16 cellular contexts compared by ENCODE assay signal in genomic region chr5:140220698-140221064, GRCh38. TPM values are rescaled to one million over a fixed set of nuclear protein-coding genes. Genes with fewer than 3 reads are reported as not detected.
A peak's percentile ranks its signal among the peaks of the same experiment; 100 is the strongest.
DNase-seq lines count a peak whose midpoint lies in the region; FAIRE-seq and TF ChIP-seq lines count a peak whose summit lies in the region.
"Had no signal": no experiment of that assay in that cellular context is flagged by ENCODE, and none has a peak within 500 bp of the region (broad histone marks: within the 10 kb centered on the region; RNA-seq: fewer than 3 reads in every experiment).

No MANE protein-coding gene starts in this region.

- peaks cover 32% of the 10 kb centered on the region for H3K4me1 Mint-ChIP-seq in activated T-cell treated with anti-CD3 and anti-CD28 coated beads, Interleukin-2, amount 50 U/mL, for 24 hours (ENCODE audit: low read depth)

- no peak for DNase-seq in activated T-cell treated with anti-CD3 and anti-CD28 coated beads, Interleukin-2, amount 50 U/mL, for 24 hours
- no peak for DNase-seq in activated T-cell treated with anti-CD3 and anti-CD28 coated beads, Interleukin-2, amount 50 U/mL, for 1 hour
- DNase-seq in adipocyte (ENCODE audit: low read depth), result no peak
- DNase-seq in hepatocyte (ENCODE audit: low spot score), result no peak
- DNase-seq in stomach, result no peak
- no peak for DNase-seq in urothelium cell line (ENCODE audit: low spot score)
- no peak for DNase-seq in pons (ENCODE audit: low spot score)
- DNase-seq in GOT3 (lab: John Stamatoyannopoulos, UW), result no peak
- DNase-seq: activated CD8-positive, alpha-beta memory T cell treated with anti-CD3 and anti-CD28 coated beads for 24 hours; caudate nucleus; CD4-positive, alpha-beta memory T cell; GF-D8; NCI-H2081 treated with DMSO at 0.1 percent for 48 hours; stimulated activated CD4-positive, alpha-beta T cell treated with anti-CD3 and anti-CD28 coated beads, Interleukin-2, amount 100 ng/mL, for 24 hours; stimulated activated CD8-positive, alpha-beta memory T cell treated with anti-CD3 and anti-CD28 coated beads, Interleukin-4, amount 100 ng/mL, for 48 hours; upper lobe of right lung had no signal

- H3K27ac Mint-ChIP-seq in activated T-cell treated with anti-CD3 and anti-CD28 coated beads, Interleukin-2, amount 50 U/mL, for 24 hours, result peak overlapping the region; percentile 7
- H3K27ac Mint-ChIP-seq: CD4-positive, alpha-beta memory T cell had no signal

- no peaks in the 10 kb centered on the region for H4K20me1 ChIP-seq in hepatocyte (ENCODE audit: insufficient read depth, poor library complexity, severe bottlenecking)

- FAIRE-seq in urothelium cell line (lab: Jason Lieb, UNC), result no peak

- H3K27ac ChIP-seq in hepatocyte, result peak overlapping the region; percentile 85
- H3K27ac ChIP-seq in stomach, result peak overlapping the region; percentile 81 to 95 (median 85)

- H3K9me3 Mint-ChIP-seq in activated T-cell treated with anti-CD3 and anti-CD28 coated beads, Interleukin-2, amount 50 U/mL, for 24 hours, result no peaks in the 10 kb centered on the region
- H3K9me3 Mint-ChIP-seq: CD4-positive, alpha-beta memory T cell had no signal

- H3K27me3 Mint-ChIP-seq in activated T-cell treated with anti-CD3 and anti-CD28 coated beads, Interleukin-2, amount 50 U/mL, for 24 hours, result no peaks in the 10 kb centered on the region
- H3K27me3 Mint-ChIP-seq: CD4-positive, alpha-beta memory T cell had no signal

- no peak overlapping the region for H3K4me3 Mint-ChIP-seq in activated T-cell treated with anti-CD3 and anti-CD28 coated beads, Interleukin-2, amount 50 U/mL, for 24 hours
- H3K4me3 Mint-ChIP-seq: CD4-positive, alpha-beta memory T cell had no signal

- H3K4me1 ChIP-seq in adipocyte (ENCODE audit: control insufficient read depth, insufficient read depth, low read length) (peaks cover 56% of the 10 kb centered on the region), hepatocyte (ENCODE audit: insufficient read depth) (peaks cover 70% of the 10 kb centered on the region), stomach (peaks cover 81 to 100% (median 96%) of the 10 kb centered on the region in 4 donors)

- no peak for TF ChIP-seq POLR2A in stomach (IDR thresholded peaks at IDR 0.05)

- H3K4me3 ChIP-seq in adipocyte (ENCODE audit: low read length) (peak overlapping the region; percentile 57), hepatocyte (no peak overlapping the region), stomach (no peak overlapping the region)
- H3K4me3 ChIP-seq: upper lobe of right lung had no signal

- intact Hi-C loops in stomach (cut with DNase I; ENCODE audit: low total_unique reads), result no loop called here

- H3K36me3 Mint-ChIP-seq in activated T-cell treated with anti-CD3 and anti-CD28 coated beads, Interleukin-2, amount 50 U/mL, for 24 hours (ENCODE audit: low read depth), result no peaks in the 10 kb centered on the region

- no peaks in the 10 kb centered on the region for H3K9me2 ChIP-seq in hepatocyte (replicated peaks; ENCODE audit: insufficient read depth)

- peak overlapping the region; percentile 28 for H3K4me2 ChIP-seq in hepatocyte

- no peak overlapping the region for H3K9ac ChIP-seq in adipocyte (ENCODE audit: low read length)

- TF ChIP-seq CTCF in hepatocyte (IDR thresholded peaks at IDR 0.05; ENCODE audit: poor library complexity) (no peak), stomach (IDR thresholded peaks at IDR 0.05) (no peak)

- no peaks in the 10 kb centered on the region for H3K36me3 ChIP-seq in adipocyte (ENCODE audit: control insufficient read depth, insufficient read depth, low read length, severe bottlenecking)
- no peaks in the 10 kb centered on the region for H3K36me3 ChIP-seq in hepatocyte (replicated peaks; ENCODE audit: insufficient read depth, low read depth)
- peaks cover 0 to 3% (median 0%) of the 10 kb centered on the region in 4 donors for H3K36me3 ChIP-seq in stomach
- H3K36me3 ChIP-seq: upper lobe of right lung had no signal

- 54% methylated on average over 1 of the region's 1 CpG for WGBS in hepatocyte (ENCODE audit: low lambda C conversion rate, missing lambda C conversion rate)
- 17 to 47% (median 36%) methylated on average over 1 of the region's 1 CpG for WGBS in stomach, 5 donors

- H3K9me3 ChIP-seq in adipocyte (ENCODE audit: control insufficient read depth, low read length) (no peaks in the 10 kb centered on the region), hepatocyte (ENCODE audit: low read depth) (no peaks in the 10 kb centered on the region), stomach (no peaks in the 10 kb centered on the region)
- H3K9me3 ChIP-seq: upper lobe of right lung had no signal

- H3K79me2 ChIP-seq in hepatocyte, result peaks cover 22% of the 10 kb centered on the region

- no peak for TF ChIP-seq EP300 in stomach (IDR thresholded peaks at IDR 0.05)

- H3K27me3 ChIP-seq in adipocyte (replicated peaks; ENCODE audit: control insufficient read depth, insufficient read depth, low read length) (no peaks in the 10 kb centered on the region), hepatocyte (no peaks in the 10 kb centered on the region), stomach (no peaks in the 10 kb centered on the region)
- H3K27me3 ChIP-seq: upper lobe of right lung had no signal

- H2AFZ ChIP-seq in hepatocyte, result no peak overlapping the region

RNA-seq across cellular contexts. Expression of gene CYSTM1, which starts 45.7 kb away (rescaled TPM):
- 111 and 120 TPM in 2 replicates for total RNA-seq in hepatocyte
- polyA plus RNA-seq in hepatocyte, result 196 and 262 TPM in 2 replicates
- total RNA-seq in stomach, result 1,000 to 10,000 TPM in 1 of 5 donors, 100 to 1,000 TPM in 3, 10 to 100 TPM in 1; 23.2 to 1,029 (median 220) TPM
- 1,000 to 10,000 TPM in 2 of 3 donors, 100 to 1,000 TPM in 1; 378 to 3,028 (median 2,014) TPM for polyA plus RNA-seq in stomach
